Comparison of ENCODE assay signal across 8 cellular contexts in the genomic region with DNA sequence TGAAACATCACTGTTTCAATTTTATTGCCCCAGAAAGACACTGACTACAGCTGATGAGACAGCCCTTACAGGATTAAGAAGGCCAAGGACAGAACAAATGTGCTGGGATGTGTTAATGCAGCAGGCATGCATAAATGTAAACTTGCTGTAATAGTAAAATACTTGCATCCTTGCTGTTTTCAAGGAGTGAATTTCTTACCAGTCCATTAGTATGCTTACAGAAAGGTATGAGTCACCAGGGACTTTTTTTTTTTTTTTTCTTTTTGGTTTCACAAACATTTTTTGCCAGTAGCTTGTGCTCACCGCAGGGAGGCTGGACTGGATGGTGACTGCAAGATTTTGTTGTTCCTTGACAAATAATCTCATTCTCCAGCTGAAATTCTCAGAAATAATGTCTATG. TPM values are rescaled to one million over a fixed set of nuclear protein-coding genes. Genes with fewer than 3 reads are reported as not detected.
A peak's percentile ranks its signal among the peaks of the same experiment; 100 is the strongest.
DNase-seq lines count a peak whose midpoint lies in the region; ATAC-seq and TF ChIP-seq lines count a peak whose summit lies in the region.

No MANE protein-coding gene starts in this region.

- DNase-seq in GM12865 (ENCODE audit: low read depth) (peak; percentile 58), LHCN-M2 (ENCODE audit: low read depth) (peak; percentile 92), fibroblast of the aortic adventitia (ENCODE audit: low read depth) (peak; percentile 88), NCI-H510A (lab: John Stamatoyannopoulos, UW) (no peak), sciatic nerve (ENCODE audit: low spot score) (no peak), neuronal stem cell (ENCODE audit: low spot score) (no peak)

- H3K4me2 ChIP-seq in neuronal stem cell (ENCODE audit: insufficient read depth, low read length, poor library complexity, severe bottlenecking) = no peak overlapping the region

- H3K18ac ChIP-seq in neuronal stem cell (ENCODE audit: low read length) = no peak overlapping the region

- H3K9me3 ChIP-seq in neuronal stem cell (replicated peaks in 1 of 2; ENCODE audit: control insufficient read depth in 2 of 2, insufficient read depth in 1 of 2, low read depth in 1 of 2, low read length in 2 of 2) = peaks cover 4% of the 10 kb centered on the region in 2 donors

- no peak overlapping the region for H3K23ac ChIP-seq in neuronal stem cell (ENCODE audit: low read depth, low read length, poor library complexity)

- no peak overlapping the region for H4K91ac ChIP-seq in neuronal stem cell (ENCODE audit: low read depth, low read length, poor library complexity)

- H3K27me3 ChIP-seq in neuronal stem cell (ENCODE audit: control insufficient read depth in 3 of 3, insufficient read depth in 3 of 3, low read depth in 1 of 3, low read length in 3 of 3) = no peaks in the 10 kb centered on the region

- no peak overlapping the region for H2BK12ac ChIP-seq in neuronal stem cell (ENCODE audit: low read length)

- H3K4me3 ChIP-seq in GM12865 (ENCODE audit: low read depth, low read length) = no peak overlapping the region
- no peak overlapping the region for H3K4me3 ChIP-seq in fibroblast of the aortic adventitia (ENCODE audit: low read depth, low read length)
- no peak overlapping the region for H3K4me3 ChIP-seq in neuronal stem cell (ENCODE audit: low read length in 2 of 2)

- H3K14ac ChIP-seq in neuronal stem cell (ENCODE audit: low read length) = no peak overlapping the region

- no peak overlapping the region for H2AFZ ChIP-seq in neuronal stem cell (ENCODE audit: low read length)

- ATAC-seq in GM21619 (IDR thresholded peaks at IDR 0.05; ENCODE audit: unreplicated experiment) = peak; percentile 93
- no peak for ATAC-seq in HG03097 (IDR thresholded peaks at IDR 0.05; ENCODE audit: low FRiP score, unreplicated experiment)
- no peak for ATAC-seq in sciatic nerve

- TF ChIP-seq CTCF in GM12865 (IDR thresholded peaks at IDR 0.05; ENCODE audit: insufficient read depth, low read depth, low read length, missing control alignments) (no peak), fibroblast of the aortic adventitia (IDR thresholded peaks at IDR 0.05; ENCODE audit: insufficient read depth, low read length) (peak; percentile 40)

- H3K4me1 ChIP-seq in neuronal stem cell (ENCODE audit: control insufficient read depth in 2 of 2, insufficient read depth in 1 of 2, low read depth in 1 of 2, low read length in 2 of 2) = peaks cover 4 to 17% of the 10 kb centered on the region in 2 donors

- no CpG with 5 or more reads among the region's 1 CpG for WGBS in neuronal stem cell (ENCODE audit: extremely low coverage in 2 of 2, insufficient read length in 2 of 2, insufficient replicate concordance in 1 of 2), 2 donors

- no peak overlapping the region for H3K9ac ChIP-seq in neuronal stem cell (ENCODE audit: low read depth, low read length, poor library complexity)

- H4K8ac ChIP-seq in neuronal stem cell (ENCODE audit: low read depth, low read length) = no peak overlapping the region

- H3K27ac ChIP-seq in neuronal stem cell (replicated peaks; ENCODE audit: low read length) = no peak overlapping the region

- H2BK15ac ChIP-seq in neuronal stem cell (ENCODE audit: low read length) = no peak overlapping the region

- no peak overlapping the region for H2BK5ac ChIP-seq in neuronal stem cell (ENCODE audit: low read length)

- no peaks in the 10 kb centered on the region for H3K36me3 ChIP-seq in neuronal stem cell (replicated peaks in 1 of 2; ENCODE audit: control insufficient read depth in 2 of 2, insufficient read depth in 2 of 2, low read length in 2 of 2)

- intact Hi-C loops in sciatic nerve (cut with DNase I) = no loop called here

- no peaks in the 10 kb centered on the region for H3K79me1 ChIP-seq in neuronal stem cell (ENCODE audit: low read depth, low read length)

- no peak overlapping the region for H2AK5ac ChIP-seq in neuronal stem cell (ENCODE audit: low read depth, low read length)

- H2BK120ac ChIP-seq in neuronal stem cell (ENCODE audit: low read depth, low read length) = no peak overlapping the region

- no peak overlapping the region for H3K4ac ChIP-seq in neuronal stem cell (ENCODE audit: low read length)

RNA-seq across cellular contexts. Expression of gene GPR180, which starts 55.1 kb away (rescaled TPM):
- total RNA-seq in LHCN-M2 (2014; rRNA removed) (9.6 and 10.1 TPM in 2 replicates), fibroblast of the aortic adventitia (ENCODE audit: low replicate concordance) (2.5 and 12.6 TPM in 2 replicates), sciatic nerve (5.8 TPM)
- 1.9 TPM for polyA plus RNA-seq in LHCN-M2 (2012)
- polyA plus RNA-seq in neuronal stem cell (2013, experiment 1 of 2) = 3.1 TPM
- 3.1 TPM for polyA plus RNA-seq in neuronal stem cell (2013, experiment 2 of 2)

RNA-seq across cellular contexts. Expression of gene SOX21, which starts 55.6 kb away (rescaled TPM):
- total RNA-seq in LHCN-M2 (2014; rRNA removed) (not detected in 2 replicates), fibroblast of the aortic adventitia (ENCODE audit: low replicate concordance) (0.09 TPM in 1 of 2 replicates, not detected in the other), sciatic nerve (not detected)
- polyA plus RNA-seq in LHCN-M2 (2012) = not detected
- polyA plus RNA-seq in neuronal stem cell (2013, experiment 1 of 2) = 113 TPM
- 117 TPM for polyA plus RNA-seq in neuronal stem cell (2013, experiment 2 of 2)

Comparison
In these comparisons a context has a peak if more than half of its experiments do, and no peak if none do; other contexts are left out.
1. DNase-seq: peak in GM12865 (single experiment), LHCN-M2 (single experiment) and fibroblast of the aortic adventitia (single experiment); none in NCI-H510A (single experiment), sciatic nerve (single experiment) and neuronal stem cell (single experiment).